In the genomic region with DNA sequence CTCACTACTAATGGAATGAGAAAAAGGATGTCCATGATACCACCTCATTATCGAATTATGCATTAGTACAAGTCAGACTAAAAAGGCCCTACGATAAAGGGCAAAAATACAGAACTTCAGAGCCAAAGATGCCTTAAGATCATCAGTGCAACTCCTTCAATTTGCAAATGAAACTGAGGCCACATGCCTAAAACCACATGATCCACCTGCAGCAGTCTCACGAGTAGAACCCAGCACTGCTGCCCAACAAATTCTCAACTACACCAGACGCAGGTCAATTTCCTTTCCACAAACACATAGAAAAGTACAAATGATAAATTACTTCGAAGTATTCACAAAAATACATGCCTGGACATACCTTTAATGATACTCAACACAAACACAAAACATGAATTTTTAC, we compare ENCODE assay signal across 16 cellular contexts.
"Had no signal": no experiment of that assay in that cellular context is flagged by ENCODE, and none has a peak within 500 bp of the region (broad histone marks: within the 10 kb centered on the region; RNA-seq: fewer than 3 reads in every experiment).

No MANE protein-coding gene starts in this region.

- H3K27me3 Mint-ChIP-seq: activated naive CD8-positive, alpha-beta T cell treated with anti-CD3 and anti-CD28 coated beads for 36 hours; dendritic cell treated with granulocyte-macrophage colony-stimulating factor and Interleukin-4, amounts not matched to agents 40 ng/mL and 50 ng/mL, for 4 days had no signal

- H3K4me3 ChIP-seq: lower lobe of right lung, pancreas, stomach, thoracic aorta had no signal

- H3K9me3 Mint-ChIP-seq: activated naive CD8-positive, alpha-beta T cell treated with anti-CD3 and anti-CD28 coated beads for 36 hours; dendritic cell treated with granulocyte-macrophage colony-stimulating factor and Interleukin-4, amounts not matched to agents 40 ng/mL and 50 ng/mL, for 4 days; immature natural killer cell; mesothelial cell of epicardium; T-helper 2 cell treated with Interferon-gamma antibody and Interleukin-4, amounts not matched to agents 5 μg/mL and 100 μg/mL, for 36 hours had no signal

- H3K4me3 Mint-ChIP-seq: activated naive CD8-positive, alpha-beta T cell treated with anti-CD3 and anti-CD28 coated beads for 36 hours; dendritic cell treated with granulocyte-macrophage colony-stimulating factor and Interleukin-4, amounts not matched to agents 40 ng/mL and 50 ng/mL, for 4 days; mesothelial cell of epicardium; T-helper 2 cell treated with Interferon-gamma antibody and Interleukin-4, amounts not matched to agents 5 μg/mL and 100 μg/mL, for 36 hours had no signal

- DNase-seq: activated effector memory CD4-positive, alpha-beta T cell treated with anti-CD3 and anti-CD28 coated beads, Interleukin-2, amount 50 U/mL, for 16 hours; activated naive CD8-positive, alpha-beta T cell treated with anti-CD3 and anti-CD28 coated beads for 36 hours; aorta; effector memory CD4-positive, alpha-beta T cell; foreskin melanocyte; head of caudate nucleus; immature natural killer cell; lower lobe of right lung; pancreas; stomach had no signal

- H3K27ac ChIP-seq: epithelial cell of prostate, lower lobe of right lung, pancreas, stomach, thoracic aorta had no signal

- H3K9me3 ChIP-seq: lower lobe of right lung, pancreas, stomach, thoracic aorta had no signal

- H3K27ac Mint-ChIP-seq: activated naive CD8-positive, alpha-beta T cell treated with anti-CD3 and anti-CD28 coated beads for 36 hours; dendritic cell treated with granulocyte-macrophage colony-stimulating factor and Interleukin-4, amounts not matched to agents 40 ng/mL and 50 ng/mL, for 4 days; T-helper 2 cell treated with Interferon-gamma antibody and Interleukin-4, amounts not matched to agents 5 μg/mL and 100 μg/mL, for 36 hours had no signal

- H3K36me3 ChIP-seq: lower lobe of right lung, thoracic aorta had no signal

- H3K27me3 ChIP-seq: pancreas, stomach had no signal

- H3K36me3 Mint-ChIP-seq: activated naive CD8-positive, alpha-beta T cell treated with anti-CD3 and anti-CD28 coated beads for 36 hours; immature natural killer cell; mesothelial cell of epicardium had no signal

- ATAC-seq: sciatic nerve had no signal
